Comparison of ENCODE assay signal across 8 cellular contexts in the genomic region with DNA sequence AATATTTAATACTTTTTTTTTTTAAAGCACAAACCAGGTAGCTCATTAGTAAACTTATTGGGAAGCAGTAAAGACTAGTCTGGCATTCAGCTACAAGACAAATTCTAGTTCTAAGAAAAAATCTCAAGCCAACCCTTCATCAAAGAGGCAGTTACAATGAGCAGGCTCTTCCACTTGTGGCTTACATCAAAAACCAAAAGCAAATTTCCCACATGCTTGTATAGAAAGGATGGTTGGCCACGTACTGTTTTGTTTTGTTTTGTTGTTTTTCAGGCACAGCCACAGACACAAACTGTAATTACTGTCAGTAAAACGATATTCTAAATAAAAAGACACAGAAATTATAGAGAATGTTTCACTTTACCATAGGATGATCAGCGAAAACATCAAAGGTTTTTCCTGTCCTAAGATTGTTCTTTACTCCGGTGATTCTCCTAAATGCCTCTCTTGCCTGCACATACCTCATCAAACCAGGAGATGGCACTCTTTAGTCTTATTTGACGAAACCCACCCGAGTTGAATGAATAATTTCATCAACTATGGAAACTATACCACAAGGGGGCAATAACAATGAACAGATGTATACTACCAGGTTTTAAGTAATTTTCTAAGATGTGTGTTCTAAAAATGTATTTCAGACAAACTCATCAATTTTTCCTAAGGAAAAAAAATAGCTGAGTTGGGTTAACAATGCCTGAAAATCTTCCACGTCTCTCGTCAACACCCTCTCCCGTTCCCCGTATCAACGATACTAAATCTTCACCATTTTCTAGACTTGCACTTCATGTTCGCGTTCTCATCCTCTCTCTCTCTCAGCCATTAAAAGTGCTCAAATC. TPM values are rescaled to one million over a fixed set of nuclear protein-coding genes. Genes with fewer than 3 reads are reported as not detected.
A peak's percentile ranks its signal among the peaks of the same experiment; 100 is the strongest.
DNase-seq lines count a peak whose midpoint lies in the region; ATAC-seq, FAIRE-seq and TF ChIP-seq lines count a peak whose summit lies in the region.

No MANE protein-coding gene starts in this region.

- no peaks in the 10 kb centered on the region for H3K79me2 ChIP-seq in PC-9 (ENCODE audit: low read depth)

- ATAC-seq in GM19397 (IDR thresholded peaks at IDR 0.05; ENCODE audit: unreplicated experiment) (peak; percentile 64), pancreas (peak; percentile 80 to 99 (median 96)), HG03039 (IDR thresholded peaks at IDR 0.05; ENCODE audit: unreplicated experiment) (no peak)

- intact Hi-C loops in PC-9 (cut with micrococcal nuclease; ENCODE audit: unreplicated experiment) (loop anchor here (1.0 kb wide), 3 partner anchors 102 to 204 kb away; no protein-coding TSS in a partner anchor), pancreas (cut with DNase I) (no loop called here)

- TF ChIP-seq CTCF in PC-9 (conservative IDR thresholded peaks at IDR 0.05) (peak; percentile 100), pancreas (IDR thresholded peaks at IDR 0.05) (peak; percentile 87 to 93 (median 91))

- POLR2A ChIA-PET in PC-9 (lab: Charles Lee; ENCODE audit: unreplicated experiment) = interaction anchor here (0.7 kb wide), 1 partner anchor 135 kb away, joined by 3 read pairs; no protein-coding TSS in a partner anchor

- H3K9me3 ChIP-seq in PC-9 (ENCODE audit: insufficient read depth, low read depth) = no peaks in the 10 kb centered on the region
- H3K9me3 ChIP-seq in pancreas = no peaks in the 10 kb centered on the region

- H3K9me2 ChIP-seq in PC-9 (ENCODE audit: insufficient read depth) = no peaks in the 10 kb centered on the region

- no peak overlapping the region for H3K4me2 ChIP-seq in PC-9

- H3K36me3 ChIP-seq in PC-9 (ENCODE audit: low read depth) (no peaks in the 10 kb centered on the region), pancreas (no peaks in the 10 kb centered on the region)

- BruUV-seq in PC-9 (replicated peaks; lab: Mats Ljungman, UMichigan) = no TSS peak

- peak; percentile 97 for FAIRE-seq in pancreas (lab: Jason Lieb, UNC)

- H3K9me3 Mint-ChIP-seq in activated naive CD8-positive, alpha-beta T cell treated with anti-CD3 and anti-CD28 coated beads for 36 hours = no peaks in the 10 kb centered on the region

- CTCF ChIA-PET in PC-9 (lab: Charles Lee) = interaction anchor here (0.6 to 1.2 kb wide), 11 partner anchors 20 to 624 kb away, joined by 3 to 11 read pairs (median 3); partner anchors contain the start of gene DIPK1A

- no peak overlapping the region for H2AFZ ChIP-seq in PC-9

- H3F3A ChIP-seq in PC-9 (ENCODE audit: insufficient read depth, low read depth) = no peaks in the 10 kb centered on the region; the same call in 1 of the 2 replicates

- peaks cover 11% of the 10 kb centered on the region for H3K36me3 Mint-ChIP-seq in activated naive CD8-positive, alpha-beta T cell treated with anti-CD3 and anti-CD28 coated beads for 36 hours

- H4K20me1 ChIP-seq in PC-9 (ENCODE audit: insufficient read depth) = no peaks in the 10 kb centered on the region

- H3K27me3 ChIP-seq in PC-9 (ENCODE audit: insufficient read depth, low read depth) = no peaks in the 10 kb centered on the region
- H3K27me3 ChIP-seq in pancreas = no peaks in the 10 kb centered on the region

- H3K27ac ChIP-seq in PC-9 (no peak overlapping the region), pancreas (no peak overlapping the region)

- H3K4me3 ChIP-seq in PC-9 = no peak overlapping the region
- H3K4me3 ChIP-seq in pancreas = peak overlapping the region in 2 of 4 donors; percentile 4

- whole genome bisulfite sequencing in pancreas, 2 donors = 18 to 23% methylated on average over 13 of the region's 13 CpGs

- H3K4me3 Mint-ChIP-seq in activated naive CD8-positive, alpha-beta T cell treated with anti-CD3 and anti-CD28 coated beads for 36 hours = peak overlapping the region; percentile 45

- H3K27me3 Mint-ChIP-seq in activated naive CD8-positive, alpha-beta T cell treated with anti-CD3 and anti-CD28 coated beads for 36 hours = no peaks in the 10 kb centered on the region

- H3K4me1 Mint-ChIP-seq in activated naive CD8-positive, alpha-beta T cell treated with anti-CD3 and anti-CD28 coated beads for 36 hours = peaks cover 16% of the 10 kb centered on the region

- DNase-seq in COLO668 (lab: John Stamatoyannopoulos, UW; ENCODE audit: unreplicated experiment) (peak; percentile 64), LHCN-M2 (ENCODE audit: low read depth) (peak; percentile 78), PC-9 (peak; percentile 45 to 82), globus pallidus (ENCODE audit: low spot score) (peak; percentile 91), pancreas (peak in 3 of 6 donors; percentile 45 to 66 (median 46))
- peak; percentile 50 for DNase-seq in activated naive CD8-positive, alpha-beta T cell treated with anti-CD3 and anti-CD28 coated beads for 36 hours

- peak overlapping the region; percentile 27 for H3K27ac Mint-ChIP-seq in activated naive CD8-positive, alpha-beta T cell treated with anti-CD3 and anti-CD28 coated beads for 36 hours

- H3K4me1 ChIP-seq in PC-9 (replicated peaks; ENCODE audit: insufficient read depth) (no peaks in the 10 kb centered on the region), pancreas (peaks cover 0 to 6% (median 0%) of the 10 kb centered on the region in 3 donors)

RNA-seq across cellular contexts. Expression of gene RPL5, which starts 26.9 kb away (rescaled TPM):
- 1,275 and 1,299 TPM in 2 replicates for total RNA-seq in LHCN-M2 (2014; rRNA removed)
- polyA plus RNA-seq in LHCN-M2 (2012) = 1,733 TPM
- 1,021 and 1,050 TPM in 2 replicates for total RNA-seq in PC-9 (2021)
- total RNA-seq in activated naive CD8-positive, alpha-beta T cell treated with anti-CD3 and anti-CD28 coated beads for 36 hours = 1,000 to 10,000 TPM; 1,677 to 1,713 TPM
- 100 to 1,000 TPM; 595 to 972 (median 752) TPM for total RNA-seq in pancreas
- polyA plus RNA-seq in pancreas = 1,000 to 10,000 TPM; 1,227 to 1,336 TPM
